ENCODE assay signal across 1 cellular context in genomic region chr3:40770046-40770445, GRCh38.
TF ChIP-seq lines count a peak whose summit lies in the region.

No MANE protein-coding gene starts in this region.

TF ChIP-seq in HepG2, 621 proteins besides CTCF, POLR2A, EP300 and RAD21 (continued from another document):
- no peak for TF ChIP-seq NR2F6 (IDR thresholded peaks at IDR 0.05)
- TF ChIP-seq NR2F6 (CRISPR knock-in tag; IDR thresholded peaks at IDR 0.05), result no peak
- no peak for TF ChIP-seq ZFP1 (CRISPR knock-in tag; IDR thresholded peaks at IDR 0.05)
- TF ChIP-seq EEA1 (CRISPR knock-in tag; IDR thresholded peaks at IDR 0.05; ENCODE audit: borderline replicate concordance), result no peak
- TF ChIP-seq ATF6 (CRISPR knock-in tag; conservative IDR thresholded peaks at IDR 0.05), result no peak
- no peak for TF ChIP-seq ZBTB4 (CRISPR knock-in tag; IDR thresholded peaks at IDR 0.05; ENCODE audit: borderline replicate concordance)
